ENCODE assay signal across 11 cellular contexts in the genomic region with DNA sequence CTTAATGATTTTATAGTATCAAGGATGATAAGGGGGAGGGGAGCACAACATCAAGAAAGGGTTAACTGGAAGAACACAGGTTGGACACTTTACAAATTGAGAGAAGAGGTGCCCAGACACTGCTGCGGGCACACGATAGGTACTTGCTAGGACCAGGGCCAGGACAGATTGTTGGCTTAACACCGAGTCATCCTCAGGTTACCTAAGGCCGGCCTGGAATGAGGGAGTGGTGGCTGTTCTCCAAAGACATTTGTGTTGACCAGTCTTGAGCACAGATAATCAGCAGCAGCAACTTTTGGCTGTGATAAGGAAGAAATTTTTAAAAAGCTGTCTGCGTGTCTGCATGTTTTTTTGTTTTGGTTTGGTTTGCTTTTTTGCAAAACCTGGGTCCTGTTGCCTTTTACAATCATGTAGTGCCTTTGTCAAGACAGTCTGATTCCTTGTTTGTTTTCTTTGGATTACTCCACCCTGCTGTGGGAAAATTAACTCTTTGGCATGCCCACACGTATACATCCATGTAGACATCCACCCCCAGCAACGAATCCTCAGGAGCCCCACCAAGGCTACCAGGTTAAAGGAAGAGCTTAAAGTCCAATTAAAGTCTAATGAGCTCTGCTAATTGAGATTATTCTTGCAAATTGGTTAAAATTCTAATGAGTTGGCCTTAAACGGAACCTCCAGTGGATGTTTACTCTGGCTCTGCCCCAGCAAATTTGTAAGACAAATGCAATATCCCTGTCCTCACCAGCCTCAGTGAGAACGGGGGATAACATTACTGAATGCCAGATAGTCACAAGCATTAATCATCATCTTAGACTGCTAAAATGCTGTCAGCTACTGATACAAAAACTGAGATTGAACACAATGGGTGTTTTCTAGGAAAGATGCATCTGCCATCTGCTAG.
DNase-seq lines count a peak whose midpoint lies in the region; ATAC-seq and TF ChIP-seq lines count a peak whose summit lies in the region.
"Had no signal": no experiment of that assay in that cellular context is flagged by ENCODE, and none has a peak within 500 bp of the region (broad histone marks: within the 10 kb centered on the region; RNA-seq: fewer than 3 reads in every experiment).

No MANE protein-coding gene starts in this region.

- H3K9me3 Mint-ChIP-seq in CD14-positive monocyte = peaks cover 0 to 4% (median 3%) of the 10 kb centered on the region in 7 donors
- H3K9me3 Mint-ChIP-seq in effector memory CD8-positive, alpha-beta T cell = peaks cover 4 to 11% of the 10 kb centered on the region in 2 donors

- peaks cover 19% of the 10 kb centered on the region for H3K4me1 Mint-ChIP-seq in CD14-positive monocyte
- no peaks in the 10 kb centered on the region for H3K4me1 Mint-ChIP-seq in effector memory CD8-positive, alpha-beta T cell (ENCODE audit: low read depth in 2 of 2)

- peak; percentile 71 for ATAC-seq in left lobe of liver
- ATAC-seq in effector memory CD8-positive, alpha-beta T cell (replicated peaks) = no peak

- no peak for TF ChIP-seq CTCF in CD14-positive monocyte (IDR thresholded peaks at IDR 0.05)

- H3K36me3 Mint-ChIP-seq in CD14-positive monocyte = no peaks in the 10 kb centered on the region
- no peaks in the 10 kb centered on the region for H3K36me3 Mint-ChIP-seq in effector memory CD8-positive, alpha-beta T cell (ENCODE audit: insufficient read depth)

- intact Hi-C loops in CD14-positive monocyte (cut with micrococcal nuclease) = no loop called here

- DNase-seq in AG08396 (ENCODE audit: low spot score) = peak; percentile 15
- peak; percentile 67 for DNase-seq in LoVo (ENCODE audit: low spot score)
- peak; percentile 64 for DNase-seq in astrocyte of the hippocampus (ENCODE audit: low read depth, low spot score)
- no peak for DNase-seq in left lobe of liver (ENCODE audit: low spot score)
- no peak for DNase-seq in CD14-positive monocyte (ENCODE audit: low spot score)
- no peak for DNase-seq in NCI-H128 (lab: John Stamatoyannopoulos, UW; ENCODE audit: unreplicated experiment)
- DNase-seq in effector memory CD8-positive, alpha-beta T cell = no peak
- DNase-seq in NCI-H187 treated with DMSO at 0.1 percent for 48 hours (lab: John Stamatoyannopoulos, UW) = no peak
- DNase-seq: Caco-2, Peyer's patch had no signal

- no peak overlapping the region for H3K4me3 Mint-ChIP-seq in CD14-positive monocyte
- H3K4me3 Mint-ChIP-seq in effector memory CD8-positive, alpha-beta T cell = no peak overlapping the region
- H3K4me3 Mint-ChIP-seq: neural crest cell had no signal

- peak overlapping the region in 1 of 7 donors; percentile 36 for H3K27ac Mint-ChIP-seq in CD14-positive monocyte
- no peak overlapping the region for H3K27ac Mint-ChIP-seq in effector memory CD8-positive, alpha-beta T cell

- H3K27me3 Mint-ChIP-seq in CD14-positive monocyte (ENCODE audit: low read depth in 3 of 3) = peaks cover 0 to 3% (median 2%) of the 10 kb centered on the region in 3 donors
- H3K27me3 Mint-ChIP-seq in effector memory CD8-positive, alpha-beta T cell = no peaks in the 10 kb centered on the region

Comparison
In these comparisons a context has a peak if more than half of its experiments do, and no peak if none do; other contexts are left out.
1. DNase-seq: peak in AG08396 (single experiment), LoVo (single experiment) and astrocyte of the hippocampus (single experiment); none in left lobe of liver (single experiment), CD14-positive monocyte (single experiment), NCI-H128 (single experiment), effector memory CD8-positive, alpha-beta T cell (0 of 3) and NCI-H187 treated with DMSO at 0.1 percent for 48 hours (single experiment).